In genomic region chr1:33710989-33711388, GRCh38 we compare ENCODE assay signal across 26 cellular contexts.
DNase-seq lines count a peak whose midpoint lies in the region; ATAC-seq, FAIRE-seq and TF ChIP-seq lines count a peak whose summit lies in the region.
"Had no signal": no experiment of that assay in that cellular context is flagged by ENCODE, and none has a peak within 500 bp of the region (broad histone marks: within the 10 kb centered on the region; RNA-seq: fewer than 3 reads in every experiment).

No MANE protein-coding gene starts in this region.

- no peak for TF ChIP-seq EP300 in gastroesophageal sphincter (IDR thresholded peaks at IDR 0.05)

- FAIRE-seq in urothelium cell line (lab: Jason Lieb, UNC): no peak
- FAIRE-seq: frontal cortex, H54 had no signal

- DNase-seq in A172 (ENCODE audit: low spot score): peak; percentile 2
- DNase-seq in M059J (ENCODE audit: low read depth): peak; percentile 48
- DNase-seq in astrocyte of the hippocampus (ENCODE audit: low read depth, low spot score): peak; percentile 26
- DNase-seq in urothelium cell line (ENCODE audit: low spot score): no peak
- no peak for DNase-seq in NCI-H2227 treated with DMSO at 0.1 percent for 48 hours (lab: John Stamatoyannopoulos, UW)
- DNase-seq: activated CD4-positive, alpha-beta T cell treated with anti-CD3 and anti-CD28 coated beads for 36 hours; activated CD8-positive, alpha-beta memory T cell treated with anti-CD3 and anti-CD28 coated beads, Interleukin-2, amount 50 U/mL, for 48 hours; activated CD8-positive, alpha-beta T cell treated with anti-CD3 and anti-CD28 coated beads for 36 hours; activated naive CD4-positive, alpha-beta T cell treated with Interleukin-2 at 50 U/mL for 16 hours; cerebellar nuclear complex; dermis blood vessel endothelial cell; endodermal cell; MV-4-11; naive thymus-derived CD4-positive, alpha-beta T cell; PC-9; SHP77; stimulated activated CD4-positive, alpha-beta T cell treated with anti-CD3 and anti-CD28 coated beads, Interleukin-4, amount 100 ng/mL, for 24 hours had no signal

- no peak overlapping the region for H3K27ac ChIP-seq in BLaER1
- no peak overlapping the region for H3K27ac ChIP-seq in gastroesophageal sphincter
- H3K27ac ChIP-seq: HL-60, KMS-11, PC-9, tibial nerve had no signal

- H3K27me3 ChIP-seq in BLaER1 (no peaks in the 10 kb centered on the region), gastroesophageal sphincter (peaks cover 63% of the 10 kb centered on the region)

- peaks cover 18% of the 10 kb centered on the region for H3K4me1 ChIP-seq in BLaER1
- H3K4me1 ChIP-seq in gastroesophageal sphincter: no peaks in the 10 kb centered on the region
- H3K4me1 ChIP-seq: tibial nerve had no signal

- no peak for TF ChIP-seq CTCF in gastroesophageal sphincter (IDR thresholded peaks at IDR 0.05)

- no peaks in the 10 kb centered on the region for H3K36me3 ChIP-seq in BLaER1
- no peaks in the 10 kb centered on the region for H3K36me3 ChIP-seq in gastroesophageal sphincter
- H3K36me3 ChIP-seq: tibial nerve had no signal

- H3K9me3 ChIP-seq in BLaER1 (no peaks in the 10 kb centered on the region), gastroesophageal sphincter (no peaks in the 10 kb centered on the region)
- H3K9me3 ChIP-seq: tibial nerve had no signal

- peak overlapping the region; percentile 71 for H3K4me2 ChIP-seq in BLaER1
- H3K4me2 ChIP-seq: KMS-11, PC-9 had no signal

- 35 to 42% methylated on average over 2 of the region's 2 CpGs for WGBS in gastroesophageal sphincter (ENCODE audit: low coverage in 1 of 2), 2 donors

- H3K9ac ChIP-seq in BLaER1: no peak overlapping the region
- H3K9ac ChIP-seq: KMS-11 had no signal

- H4K20me1 ChIP-seq in BLaER1: no peaks in the 10 kb centered on the region

- H3K4me3 ChIP-seq in BLaER1 (no peak overlapping the region), gastroesophageal sphincter (no peak overlapping the region)
- H3K4me3 ChIP-seq: lung, PC-9, tibial nerve had no signal

- ATAC-seq in GM18867 (IDR thresholded peaks at IDR 0.05; ENCODE audit: unreplicated experiment): no peak
- no peak for ATAC-seq in gastroesophageal sphincter
- ATAC-seq: activated CD4-positive, alpha-beta T cell treated with anti-CD3 and anti-CD28 coated beads for 36 hours; activated CD8-positive, alpha-beta T cell treated with anti-CD3 and anti-CD28 coated beads for 36 hours; naive thymus-derived CD4-positive, alpha-beta T cell had no signal

- no peak for TF ChIP-seq POLR2A in gastroesophageal sphincter (IDR thresholded peaks at IDR 0.05)

Comparison
In these comparisons a context has a peak if more than half of its experiments do, and no peak if none do; other contexts are left out.
1. DNase-seq: peak in A172 (single experiment), M059J (single experiment) and astrocyte of the hippocampus (single experiment); none in urothelium cell line (single experiment) and NCI-H2227 treated with DMSO at 0.1 percent for 48 hours (single experiment).